7 cellular contexts compared by ENCODE assay signal in the genomic region with DNA sequence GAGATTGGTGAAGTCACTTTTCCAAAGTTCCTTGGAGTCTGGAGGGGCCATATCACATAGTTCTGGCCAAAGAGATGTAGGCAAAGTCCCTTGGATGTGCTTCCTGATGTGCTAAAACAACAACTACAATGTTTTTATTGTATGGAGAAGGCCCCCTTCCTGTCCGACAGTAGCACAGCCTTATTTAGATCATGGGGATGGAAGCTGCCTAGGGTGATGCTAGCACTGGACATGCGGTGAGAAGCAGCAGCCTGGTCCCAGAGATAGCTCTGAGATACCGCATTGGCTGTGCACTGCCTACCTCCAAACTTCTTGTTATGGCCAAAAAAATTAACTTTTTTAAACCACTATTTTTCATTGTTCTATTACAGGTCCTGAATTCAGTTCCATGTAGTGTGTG.
"Had no signal": no experiment of that assay in that cellular context is flagged by ENCODE, and none has a peak within 500 bp of the region (broad histone marks: within the 10 kb centered on the region; RNA-seq: fewer than 3 reads in every experiment).

No MANE protein-coding gene starts in this region.

- H3K4me3 ChIP-seq: GM23338 had no signal

- DNase-seq: H9, HCEC 1CT had no signal

- H3K27ac ChIP-seq: KMS-11 had no signal

- FAIRE-seq: H1, H54, HTR-8/SVneo had no signal

- H2AFZ ChIP-seq: GM23338 had no signal

- H3K4me2 ChIP-seq: GM23338, KMS-11 had no signal

- H3K9ac ChIP-seq: KMS-11 had no signal

- ATAC-seq: GM23338 had no signal
